In the genomic region with DNA sequence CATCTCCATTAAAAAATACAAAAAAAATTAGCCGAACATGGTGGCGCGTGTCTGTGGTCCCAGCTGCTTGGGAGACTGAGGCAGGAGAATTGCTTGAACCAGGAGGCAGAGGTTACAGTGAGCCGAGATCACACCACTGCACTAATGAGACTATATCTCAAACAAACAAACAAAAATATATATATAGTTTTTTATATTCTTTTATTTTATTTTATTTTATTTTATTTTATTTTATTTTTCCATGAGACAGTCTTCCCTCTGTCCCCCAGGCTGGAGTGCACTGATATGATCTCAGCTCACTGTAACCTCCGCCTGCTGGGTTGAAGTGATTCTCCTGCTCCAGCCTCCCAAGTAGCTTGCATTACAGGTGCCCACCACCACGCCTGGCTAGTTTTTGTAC, we compare ENCODE assay signal across 1 cellular context.
TF ChIP-seq lines count a peak whose summit lies in the region.

No MANE protein-coding gene starts in this region.

TF ChIP-seq in H1, 55 proteins besides CTCF, POLR2A, EP300 and RAD21:
- no peak for TF ChIP-seq CEBPB (IDR thresholded peaks at IDR 0.05; ENCODE audit: low read depth, low read length)
- no peak for TF ChIP-seq SP1 (IDR thresholded peaks at IDR 0.05; ENCODE audit: low read depth, low read length)
- TF ChIP-seq TEAD4 (IDR thresholded peaks at IDR 0.05; ENCODE audit: low read depth, low read length) = no peak
- TF ChIP-seq BCL11A (IDR thresholded peaks at IDR 0.05; ENCODE audit: low read depth in 2 of 2, low read length in 2 of 2) = no peak
TF ChIP-seq in H1: peak in this region for 0.
